In genomic region chr22:23565942-23566715, GRCh38 we compare ENCODE assay signal across 1 cellular context.
TF ChIP-seq lines count a peak whose summit lies in the region.

No MANE protein-coding gene starts in this region.

TF ChIP-seq in A549, 52 proteins besides CTCF, POLR2A, EP300 and RAD21 (continued from another document):
- TF ChIP-seq USF2 (IDR thresholded peaks at IDR 0.05) (no peak), BHLHE40 (IDR thresholded peaks at IDR 0.05; ENCODE audit: low read depth, low read length) (no peak), HOXB5 (CRISPR knock-in tag; IDR thresholded peaks at IDR 0.05) (no peak), ZSCAN20 (CRISPR knock-in tag; IDR thresholded peaks at IDR 0.05) (no peak), NR3C1 (IDR thresholded peaks at IDR 0.05) (no peak), CBX8 (IDR thresholded peaks at IDR 0.05) (no peak), E2F6 (IDR thresholded peaks at IDR 0.05; ENCODE audit: borderline replicate concordance, low read depth) (no peak)
